8 cellular contexts compared by ENCODE assay signal in the genomic region with DNA sequence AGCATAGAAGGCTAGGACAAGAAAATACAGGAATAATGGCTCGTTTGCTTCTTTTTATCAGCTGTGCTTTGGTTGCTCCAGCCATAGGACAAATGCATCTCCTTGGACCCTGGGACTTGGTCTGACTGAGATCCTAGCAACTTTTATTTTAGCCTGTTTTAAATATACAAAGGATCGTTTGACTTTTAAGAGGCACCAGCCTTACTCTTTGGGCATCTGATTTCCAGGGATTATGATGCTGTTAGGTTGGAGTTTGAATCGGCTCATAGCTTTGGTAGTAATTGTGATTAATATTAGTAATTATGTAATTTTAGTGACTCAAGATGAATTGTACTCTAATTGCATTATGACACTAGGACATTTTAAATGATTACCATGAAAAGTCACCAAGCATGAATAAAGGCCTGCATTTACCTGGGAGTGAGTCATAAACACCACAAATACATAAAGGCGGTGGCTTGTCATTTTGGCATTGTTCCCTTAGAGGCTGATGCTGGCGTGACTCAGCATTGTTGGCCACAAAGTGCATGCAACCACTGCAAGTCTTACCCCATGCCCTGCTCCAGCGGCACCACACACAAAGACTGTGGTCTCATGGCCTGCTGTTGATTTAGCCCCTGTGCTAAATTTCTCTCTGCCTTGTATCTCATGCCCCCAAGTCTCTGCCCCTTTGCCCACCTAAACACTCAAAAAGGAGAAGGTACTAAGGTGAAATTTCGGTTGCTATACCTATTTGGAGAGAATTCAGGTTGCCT. TPM values are rescaled to one million over a fixed set of nuclear protein-coding genes. Genes with fewer than 3 reads are reported as not detected.
DNase-seq lines count a peak whose midpoint lies in the region; ATAC-seq and TF ChIP-seq lines count a peak whose summit lies in the region.

No MANE protein-coding gene starts in this region.

- peaks cover 43% of the 10 kb centered on the region for H3K4me1 Mint-ChIP-seq in CD14-positive monocyte
- peaks cover 31% of the 10 kb centered on the region for H3K4me1 Mint-ChIP-seq in activated T-cell treated with anti-CD3 and anti-CD28 coated beads, Interleukin-2, amount 50 U/mL, for 72 hours (ENCODE audit: low read depth)

- no peak for TF ChIP-seq CTCF in CD14-positive monocyte (IDR thresholded peaks at IDR 0.05)

- no peaks in the 10 kb centered on the region for H3K9me3 Mint-ChIP-seq in CD14-positive monocyte
- no peaks in the 10 kb centered on the region for H3K9me3 Mint-ChIP-seq in activated T-cell treated with anti-CD3 and anti-CD28 coated beads, Interleukin-2, amount 50 U/mL, for 72 hours

- intact Hi-C loops in CD14-positive monocyte (cut with micrococcal nuclease), result no loop called here
- intact Hi-C loops in Right ventricle myocardium inferior (cut with DNase I), result no loop called here
- intact Hi-C loops in posterior cingulate gyrus (cut with DNase I), result no loop called here

- peaks cover 0 to 2% (median 2%) of the 10 kb centered on the region in 3 donors for H3K27me3 Mint-ChIP-seq in CD14-positive monocyte (ENCODE audit: low read depth in 3 of 3)
- H3K27me3 Mint-ChIP-seq in activated T-cell treated with anti-CD3 and anti-CD28 coated beads, Interleukin-2, amount 50 U/mL, for 72 hours (ENCODE audit: low read depth), result no peaks in the 10 kb centered on the region

- DNase-seq in CD14-positive monocyte (ENCODE audit: low spot score), result peak; percentile 92
- peak; percentile 92 for DNase-seq in OCI-M1 (lab: John Stamatoyannopoulos, UW)
- DNase-seq in activated T-cell treated with anti-CD3 and anti-CD28 coated beads, Interleukin-2, amount 50 U/mL, for 72 hours, result peak; percentile 82 to 87
- peak; percentile 84 for DNase-seq in Right ventricle myocardium inferior (ENCODE audit: missing footprints)
- peak; percentile 76 for DNase-seq in stimulated activated CD4-positive, alpha-beta T cell treated with anti-CD3 and anti-CD28 coated beads, Interleukin-15, amount 100 ng/mL, for 24 hours
- DNase-seq in posterior cingulate gyrus, result no peak

- peak; percentile 95 for ATAC-seq in GM19452 (IDR thresholded peaks at IDR 0.05; ENCODE audit: unreplicated experiment)
- ATAC-seq in HG03457 (IDR thresholded peaks at IDR 0.05; ENCODE audit: unreplicated experiment), result peak; percentile 92
- peak; percentile 97 to 98 for ATAC-seq in activated T-cell treated with anti-CD3 and anti-CD28 coated beads, Interleukin-2, amount 50 U/mL, for 72 hours (replicated peaks in 1 of 2)
- peak; percentile 72 for ATAC-seq in Right ventricle myocardium inferior

- peaks cover 42 to 43% of the 10 kb centered on the region in 2 donors for H3K36me3 Mint-ChIP-seq in CD14-positive monocyte
- H3K36me3 Mint-ChIP-seq in activated T-cell treated with anti-CD3 and anti-CD28 coated beads, Interleukin-2, amount 50 U/mL, for 72 hours (ENCODE audit: insufficient read depth in 2 of 2), result no peaks in the 10 kb centered on the region

- peak overlapping the region in 1 of 2 donors; percentile 54 for H3K4me3 Mint-ChIP-seq in CD14-positive monocyte
- H3K4me3 Mint-ChIP-seq in activated T-cell treated with anti-CD3 and anti-CD28 coated beads, Interleukin-2, amount 50 U/mL, for 72 hours, result peak overlapping the region in 1 of 2 donors; percentile 5

- peak overlapping the region; percentile 79 to 95 (median 89) for H3K27ac Mint-ChIP-seq in CD14-positive monocyte
- H3K27ac Mint-ChIP-seq in activated T-cell treated with anti-CD3 and anti-CD28 coated beads, Interleukin-2, amount 50 U/mL, for 72 hours, result peak overlapping the region; percentile 9

RNA-seq across cellular contexts. Expression of gene GPAT3, which starts 12.4 kb away (rescaled TPM):
- 10 to 100 TPM; 44.2 to 46.2 TPM for polyA plus RNA-seq in CD14-positive monocyte
- total RNA-seq in activated T-cell treated with anti-CD3 and anti-CD28 coated beads, Interleukin-2, amount 50 U/mL, for 72 hours, result 1 to 10 TPM; 1.2 to 5.1 TPM
- total RNA-seq in Right ventricle myocardium inferior, result 33.8 TPM

Comparison
In these comparisons a context has a peak if more than half of its experiments do, and no peak if none do; other contexts are left out.
1. DNase-seq: peak in CD14-positive monocyte (single experiment), OCI-M1 (single experiment), activated T-cell treated with anti-CD3 and anti-CD28 coated beads, Interleukin-2, amount 50 U/mL, for 72 hours (2 of 2), Right ventricle myocardium inferior (single experiment) and stimulated activated CD4-positive, alpha-beta T cell treated with anti-CD3 and anti-CD28 coated beads, Interleukin-15, amount 100 ng/mL, for 24 hours (single experiment); none in posterior cingulate gyrus (0 of 10).
2. Peak in every context shown above with its lines, with median percentiles within 50 percentile points of each other: ATAC-seq.